In the genomic region with DNA sequence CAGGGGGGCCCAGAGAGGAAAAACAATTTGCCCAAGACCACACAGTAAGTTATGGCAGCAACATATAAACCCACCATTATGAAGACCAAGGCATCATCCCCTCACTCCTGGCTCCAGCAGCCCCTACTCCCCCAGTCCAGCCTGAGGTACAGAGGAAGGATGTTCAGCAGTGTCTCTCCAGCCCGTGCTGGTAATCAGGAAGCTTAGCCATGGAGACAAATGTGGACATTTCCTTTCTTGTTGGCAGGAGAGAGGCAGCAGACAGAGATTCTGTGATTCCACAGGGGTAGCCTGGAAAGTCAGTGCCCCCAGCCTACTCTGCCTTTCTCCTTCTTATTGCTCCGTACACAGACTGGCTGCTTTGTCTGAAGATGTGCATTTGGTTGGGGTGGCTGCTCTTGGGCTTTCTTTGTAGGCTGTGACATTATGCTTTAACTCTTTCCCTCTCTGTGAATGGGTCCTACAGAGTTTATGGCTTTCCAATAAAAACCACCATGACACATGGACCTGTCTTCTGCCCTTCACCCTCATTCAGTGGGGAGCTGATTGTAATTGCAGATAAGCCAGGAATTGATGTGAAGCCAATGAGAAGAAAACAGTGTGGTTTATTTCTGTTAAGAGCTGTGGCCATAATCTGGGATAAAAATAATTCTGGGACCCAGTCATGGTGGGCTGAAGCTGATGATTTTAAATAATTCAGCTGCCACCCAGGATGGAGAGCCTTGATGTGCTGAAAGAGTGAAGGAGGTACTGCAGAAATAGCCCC, we compare ENCODE assay signal across 1 cellular context.
TF ChIP-seq lines count a peak whose summit lies in the region.

No MANE protein-coding gene starts in this region.

TF ChIP-seq in PFSK-1, 5 proteins besides CTCF, POLR2A, EP300 and RAD21:
- TF ChIP-seq, protein P1, sequence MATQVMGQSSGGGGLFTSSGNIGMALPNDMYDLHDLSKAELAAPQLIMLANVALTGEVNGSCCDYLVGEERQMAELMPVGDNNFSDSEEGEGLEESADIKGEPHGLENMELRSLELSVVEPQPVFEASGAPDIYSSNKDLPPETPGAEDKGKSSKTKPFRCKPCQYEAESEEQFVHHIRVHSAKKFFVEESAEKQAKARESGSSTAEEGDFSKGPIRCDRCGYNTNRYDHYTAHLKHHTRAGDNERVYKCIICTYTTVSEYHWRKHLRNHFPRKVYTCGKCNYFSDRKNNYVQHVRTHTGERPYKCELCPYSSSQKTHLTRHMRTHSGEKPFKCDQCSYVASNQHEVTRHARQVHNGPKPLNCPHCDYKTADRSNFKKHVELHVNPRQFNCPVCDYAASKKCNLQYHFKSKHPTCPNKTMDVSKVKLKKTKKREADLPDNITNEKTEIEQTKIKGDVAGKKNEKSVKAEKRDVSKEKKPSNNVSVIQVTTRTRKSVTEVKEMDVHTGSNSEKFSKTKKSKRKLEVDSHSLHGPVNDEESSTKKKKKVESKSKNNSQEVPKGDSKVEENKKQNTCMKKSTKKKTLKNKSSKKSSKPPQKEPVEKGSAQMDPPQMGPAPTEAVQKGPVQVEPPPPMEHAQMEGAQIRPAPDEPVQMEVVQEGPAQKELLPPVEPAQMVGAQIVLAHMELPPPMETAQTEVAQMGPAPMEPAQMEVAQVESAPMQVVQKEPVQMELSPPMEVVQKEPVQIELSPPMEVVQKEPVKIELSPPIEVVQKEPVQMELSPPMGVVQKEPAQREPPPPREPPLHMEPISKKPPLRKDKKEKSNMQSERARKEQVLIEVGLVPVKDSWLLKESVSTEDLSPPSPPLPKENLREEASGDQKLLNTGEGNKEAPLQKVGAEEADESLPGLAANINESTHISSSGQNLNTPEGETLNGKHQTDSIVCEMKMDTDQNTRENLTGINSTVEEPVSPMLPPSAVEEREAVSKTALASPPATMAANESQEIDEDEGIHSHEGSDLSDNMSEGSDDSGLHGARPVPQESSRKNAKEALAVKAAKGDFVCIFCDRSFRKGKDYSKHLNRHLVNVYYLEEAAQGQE (IDR thresholded peaks at IDR 0.05; ENCODE audit: insufficient read depth in 1 of 2, low read depth in 2 of 2, low read length in 2 of 2), result 0 out of 4 replicates have a peak, but pooled peaks have one; percentile 42 to 43
- TF ChIP-seq TAF1 (IDR thresholded peaks at IDR 0.05; ENCODE audit: borderline replicate concordance, insufficient read depth, low read length) (no peak), FOXP2 (optimal IDR thresholded peaks at IDR 0.05; ENCODE audit: borderline replicate concordance, extremely low read depth, extremely low read length, insufficient read depth) (no peak)
